ENCODE assay signal across 12 cellular contexts in the genomic region with DNA sequence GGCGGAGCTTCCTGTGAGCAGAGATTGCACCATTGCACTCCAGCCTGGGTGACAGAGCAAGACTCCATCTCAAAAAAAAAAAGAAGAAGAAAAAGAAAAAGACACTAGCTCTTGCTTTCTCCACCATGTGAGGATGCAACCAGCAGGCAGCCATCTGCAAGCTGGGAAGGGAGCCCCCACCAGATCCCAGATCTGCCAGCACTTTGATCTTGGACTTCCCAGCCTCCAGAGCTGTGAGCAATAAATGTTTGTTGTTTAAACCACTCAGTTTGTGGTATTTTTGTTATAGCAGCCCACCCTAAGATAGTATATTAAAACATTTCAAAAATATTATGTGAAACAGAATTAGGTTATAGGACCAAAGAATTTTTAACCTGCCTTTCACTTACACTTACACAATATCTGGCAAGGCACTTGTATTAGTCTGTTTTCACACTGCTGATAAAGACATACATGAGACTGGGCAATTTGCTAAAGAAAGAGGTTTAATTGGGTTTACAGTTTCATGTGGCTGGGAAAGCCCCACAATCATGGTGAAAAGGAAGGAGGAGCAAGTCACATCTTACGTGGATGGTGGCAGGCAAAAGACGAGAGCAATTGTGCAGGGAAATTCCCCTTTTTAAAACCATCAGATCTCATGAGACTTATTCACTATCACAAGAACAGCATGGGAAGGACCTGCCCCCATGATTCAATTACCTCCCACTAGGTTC. TPM values are rescaled to one million over a fixed set of nuclear protein-coding genes. Genes with fewer than 3 reads are reported as not detected.
"Had no signal": no experiment of that assay in that cellular context is flagged by ENCODE, and none has a peak within 500 bp of the region (broad histone marks: within the 10 kb centered on the region; RNA-seq: fewer than 3 reads in every experiment).

No MANE protein-coding gene starts in this region.

RNA-seq across cellular contexts. Expression of a gene that starts 12.1 kb away (rescaled TPM):
- total RNA-seq: esophagus muscularis mucosa; fibroblast of villous mesenchyme; heart right ventricle; lung microvascular endothelial cell; mesenteric fat pad; mononuclear cell; naive thymus-derived CD4-positive, alpha-beta T cell; neural crest cell; osteocyte; pulmonary artery endothelial cell; sciatic nerve; spleen had no signal

RNA-seq across cellular contexts. Expression of a gene that starts 24.3 kb away (rescaled TPM):
- total RNA-seq: naive thymus-derived CD4-positive, alpha-beta T cell; neural crest cell; pulmonary artery endothelial cell had no signal
